1 cellular context compared by ENCODE assay signal in the genomic region with DNA sequence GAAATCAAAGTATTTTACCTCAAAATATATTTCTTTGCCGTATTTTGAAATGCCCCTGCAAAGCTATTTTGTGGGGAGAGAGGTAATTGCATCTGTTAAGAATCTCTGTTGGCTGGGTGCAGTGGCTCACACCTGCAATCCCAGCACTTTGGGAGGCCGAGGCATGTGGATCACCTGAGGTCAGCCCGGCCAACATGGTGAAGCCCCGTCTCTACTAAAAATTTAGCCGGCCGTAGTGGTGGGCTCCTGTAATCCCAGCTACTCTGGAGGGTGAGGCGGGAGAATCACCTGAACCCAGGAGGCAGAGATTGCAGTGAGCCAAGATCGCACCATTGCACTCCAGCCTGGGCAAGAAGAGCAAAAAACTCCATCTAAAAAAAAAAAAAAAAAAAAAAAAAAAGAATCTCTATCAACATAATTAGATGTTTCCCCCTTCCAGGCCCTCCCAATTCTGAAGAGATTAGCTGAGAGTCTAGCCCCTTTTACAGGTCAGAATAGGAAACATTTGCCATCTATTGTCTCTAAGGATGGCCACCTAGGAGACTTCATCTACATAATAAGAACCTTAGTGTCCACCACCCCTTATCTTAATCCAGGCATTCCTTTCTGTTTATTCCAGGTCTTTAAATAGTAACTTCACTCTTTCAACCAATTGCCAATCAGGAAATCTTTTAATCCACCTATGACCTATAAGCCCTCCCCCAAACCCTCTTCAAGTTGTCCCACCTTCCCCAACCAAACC.
TF ChIP-seq lines count a peak whose summit lies in the region.

No MANE protein-coding gene starts in this region.

TF ChIP-seq in WTC11, 78 proteins besides CTCF, POLR2A, EP300 and RAD21:
- TF ChIP-seq FOXP1 (CRISPR knock-in tag; IDR thresholded peaks at IDR 0.05; ENCODE audit: borderline replicate concordance), result no peak
- no peak for TF ChIP-seq RELA (CRISPR knock-in tag; IDR thresholded peaks at IDR 0.05; ENCODE audit: borderline replicate concordance)
- TF ChIP-seq EMX1 (CRISPR knock-in tag; IDR thresholded peaks at IDR 0.05), result no peak
- TF ChIP-seq, protein P1, sequence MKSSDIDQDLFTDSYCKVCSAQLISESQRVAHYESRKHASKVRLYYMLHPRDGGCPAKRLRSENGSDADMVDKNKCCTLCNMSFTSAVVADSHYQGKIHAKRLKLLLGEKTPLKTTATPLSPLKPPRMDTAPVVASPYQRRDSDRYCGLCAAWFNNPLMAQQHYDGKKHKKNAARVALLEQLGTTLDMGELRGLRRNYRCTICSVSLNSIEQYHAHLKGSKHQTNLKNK (CRISPR knock-in tag; IDR thresholded peaks at IDR 0.05), result no peak
